ENCODE assay signal across 11 cellular contexts in genomic region chr5:14218897-14219573, GRCh38.
DNase-seq lines count a peak whose midpoint lies in the region; ATAC-seq and TF ChIP-seq lines count a peak whose summit lies in the region.
"Had no signal": no experiment of that assay in that cellular context is flagged by ENCODE, and none has a peak within 500 bp of the region (broad histone marks: within the 10 kb centered on the region; RNA-seq: fewer than 3 reads in every experiment).

No MANE protein-coding gene starts in this region.

- CTCF ChIA-PET in PC-3 (lab: Charles Lee): no interaction called here

- H3K27ac ChIP-seq in PC-3 (ENCODE audit: low read length): no peak overlapping the region
- H3K27ac ChIP-seq in temporal lobe (ENCODE audit: low read depth, low read length): peak overlapping the region; percentile 19
- H3K27ac ChIP-seq: neutrophil had no signal

- DNase-seq in PC-3: no peak
- peak; percentile 18 for DNase-seq in medulla oblongata (ENCODE audit: extremely low spot score)
- no peak for DNase-seq in activated CD4-positive, alpha-beta T cell treated with anti-CD3 and anti-CD28 coated beads for 1 hour
- no peak for DNase-seq in activated effector memory CD4-positive, alpha-beta T cell treated with Interleukin-2 at 50 U/mL for 16 hours
- no peak for DNase-seq in BE2C
- no peak for DNase-seq in SW480 (ENCODE audit: low spot score)
- DNase-seq: activated T-cell treated with anti-CD3 and anti-CD28 coated beads, Interleukin-2, amount 50 U/mL, for 72 hours; DMS79 treated with DMSO at 0.1 percent for 48 hours had no signal

- peak overlapping the region; percentile 7 for H3K27ac Mint-ChIP-seq in dendritic cell treated with granulocyte-macrophage colony-stimulating factor and Interleukin-4, amounts not matched to agents 40 ng/mL and 50 ng/mL, for 4 days
- H3K27ac Mint-ChIP-seq: activated T-cell treated with anti-CD3 and anti-CD28 coated beads, Interleukin-2, amount 50 U/mL, for 72 hours had no signal

- peak overlapping the region; percentile 25 for H3K4me2 ChIP-seq in PC-3 (ENCODE audit: low read length)

- H3K4me1 Mint-ChIP-seq in dendritic cell treated with granulocyte-macrophage colony-stimulating factor and Interleukin-4, amounts not matched to agents 40 ng/mL and 50 ng/mL, for 4 days (ENCODE audit: low read depth): peaks cover 50% of the 10 kb centered on the region

- H3K36me3 ChIP-seq in PC-3 (ENCODE audit: low read depth, low read length) (peaks cover 21% of the 10 kb centered on the region; the same call in 1 of the 2 replicates), BE2C (no peaks in the 10 kb centered on the region; the same call in 1 of the 2 replicates)
- H3K36me3 ChIP-seq: neutrophil had no signal

- no peaks in the 10 kb centered on the region for H3K27me3 Mint-ChIP-seq in dendritic cell treated with granulocyte-macrophage colony-stimulating factor and Interleukin-4, amounts not matched to agents 40 ng/mL and 50 ng/mL, for 4 days

- no TSS peak for BruUV-seq in PC-3 (replicated peaks; lab: Mats Ljungman, UMichigan)

- H3K9me3 ChIP-seq in PC-3 (ENCODE audit: low read length): no peaks in the 10 kb centered on the region
- no peaks in the 10 kb centered on the region for H3K9me3 ChIP-seq in BE2C
- H3K9me3 ChIP-seq: neutrophil had no signal

- no peaks in the 10 kb centered on the region for H3K9me3 Mint-ChIP-seq in dendritic cell treated with granulocyte-macrophage colony-stimulating factor and Interleukin-4, amounts not matched to agents 40 ng/mL and 50 ng/mL, for 4 days
- H3K9me3 Mint-ChIP-seq: activated T-cell treated with anti-CD3 and anti-CD28 coated beads, Interleukin-2, amount 50 U/mL, for 72 hours had no signal

- H3K79me2 ChIP-seq in PC-3 (ENCODE audit: low read length): peaks cover 100% of the 10 kb centered on the region

- POLR2A ChIA-PET in PC-3 (lab: Charles Lee; ENCODE audit: unreplicated experiment): no interaction called here

- no peak overlapping the region for H2AFZ ChIP-seq in PC-3 (ENCODE audit: low read length)

- intact Hi-C loops in PC-3 (cut with micrococcal nuclease): loop anchor here (5.0 kb wide), 1 partner anchor 38 kb away; no protein-coding TSS in a partner anchor
- intact Hi-C loops in dendritic cell treated with granulocyte-macrophage colony-stimulating factor and Interleukin-4, amounts not matched to agents 40 ng/mL and 50 ng/mL, for 4 days (cut with micrococcal nuclease): no loop called here

- no peaks in the 10 kb centered on the region for H3K27me3 ChIP-seq in PC-3 (ENCODE audit: low read length)
- H3K27me3 ChIP-seq in BE2C: no peaks in the 10 kb centered on the region
- H3K27me3 ChIP-seq: neutrophil had no signal

- H3K4me3 ChIP-seq in PC-3 (ENCODE audit: low read length) (no peak overlapping the region), BE2C (ENCODE audit: low read depth, low read length) (no peak overlapping the region)

- no peaks in the 10 kb centered on the region for H3K9me2 ChIP-seq in PC-3 (replicated peaks; ENCODE audit: low read length)

- H3K9ac ChIP-seq in PC-3 (ENCODE audit: low read length): no peak overlapping the region

- no peak overlapping the region for H3K4me3 Mint-ChIP-seq in dendritic cell treated with granulocyte-macrophage colony-stimulating factor and Interleukin-4, amounts not matched to agents 40 ng/mL and 50 ng/mL, for 4 days
- H3K4me3 Mint-ChIP-seq: activated T-cell treated with anti-CD3 and anti-CD28 coated beads, Interleukin-2, amount 50 U/mL, for 72 hours had no signal

- TF ChIP-seq CTCF in PC-3 (conservative IDR thresholded peaks at IDR 0.05; ENCODE audit: low read depth, low read length) (no peak), BE2C (IDR thresholded peaks at IDR 0.05; ENCODE audit: low read depth, low read length) (no peak)

- H3F3A ChIP-seq in PC-3 (ENCODE audit: low read length, unreplicated experiment): peaks cover 3% of the 10 kb centered on the region

- ATAC-seq in PC-3: peak; percentile 54
- ATAC-seq: activated T-cell treated with anti-CD3 and anti-CD28 coated beads, Interleukin-2, amount 50 U/mL, for 72 hours had no signal

- H4K20me1 ChIP-seq in PC-3 (ENCODE audit: low read length): peaks cover 57% of the 10 kb centered on the region

- H3K4me1 ChIP-seq in PC-3 (ENCODE audit: insufficient read depth, low read length): peaks cover 59% of the 10 kb centered on the region
- H3K4me1 ChIP-seq in BE2C: peaks cover 21% of the 10 kb centered on the region

- H3K36me3 Mint-ChIP-seq in dendritic cell treated with granulocyte-macrophage colony-stimulating factor and Interleukin-4, amounts not matched to agents 40 ng/mL and 50 ng/mL, for 4 days (ENCODE audit: low read depth): no peaks in the 10 kb centered on the region
